In genomic region chr7:100162874-100163533, GRCh38 we compare ENCODE assay signal across 17 cellular contexts. TPM values are rescaled to one million over a fixed set of nuclear protein-coding genes. Genes with fewer than 3 reads are reported as not detected.
DNase-seq lines count a peak whose midpoint lies in the region; ATAC-seq, FAIRE-seq and TF ChIP-seq lines count a peak whose summit lies in the region.
"Had no signal": no experiment of that assay in that cellular context is flagged by ENCODE, and none has a peak within 500 bp of the region (broad histone marks: within the 10 kb centered on the region; RNA-seq: fewer than 3 reads in every experiment).

No MANE protein-coding gene starts in this region.

- no peak overlapping the region for H3K4me2 ChIP-seq in GM23338
- H3K4me2 ChIP-seq in keratinocyte (ENCODE audit: control insufficient read depth, extremely low read depth, insufficient read depth, low read depth, low read length), result peak overlapping the region; percentile 77

- peaks cover 0 to 1% (median 0%) of the 10 kb centered on the region in 3 donors for H3K36me3 Mint-ChIP-seq in CD8-positive, alpha-beta memory T cell
- no peaks in the 10 kb centered on the region; the same call in 2 of the 3 replicates for H3K36me3 Mint-ChIP-seq in GM23338 (ENCODE audit: low read depth)
- H3K36me3 Mint-ChIP-seq in T-cell, result no peaks in the 10 kb centered on the region

- peak overlapping the region; percentile 50 for H3K4me3 ChIP-seq in CD8-positive, alpha-beta memory T cell (ENCODE audit: low read length)
- H3K4me3 ChIP-seq in GM23338, result no peak overlapping the region
- no peak overlapping the region for H3K4me3 ChIP-seq in keratinocyte (ENCODE audit: control insufficient read depth in 2 of 3, extremely low read depth in 1 of 3, insufficient read depth in 2 of 3, low read depth in 1 of 3, low read length in 3 of 3)
- H3K4me3 ChIP-seq: left ventricle myocardium inferior, psoas muscle, SJSA1, tibial nerve had no signal

- peaks cover 12% of the 10 kb centered on the region for H3F3A ChIP-seq in GM23338 (replicated peaks; ENCODE audit: low read depth)

- POLR2A ChIA-PET in CD8-positive, alpha-beta memory T cell (lab: Charles Lee), result interaction anchor here (0.6 to 1.0 kb wide), 6 partner anchors 9 to 266 kb away, joined by 3 to 5 read pairs (median 4); partner anchors contain the start of genes GPC2, LAMTOR4, STAG3 and ZCWPW1
- POLR2A ChIA-PET in T-cell (lab: Charles Lee), result interaction anchor here (0.6 to 0.7 kb wide), 4 partner anchors 19 to 266 kb away, joined by 5 to 10 read pairs (median 6); no protein-coding TSS in a partner anchor

- H3K27me3 ChIP-seq in CD8-positive, alpha-beta memory T cell (ENCODE audit: insufficient read depth, low read length, poor library complexity, severe bottlenecking), result no peaks in the 10 kb centered on the region
- H3K27me3 ChIP-seq in GM23338 (ENCODE audit: insufficient read depth), result peaks cover 16% of the 10 kb centered on the region
- H3K27me3 ChIP-seq in keratinocyte (ENCODE audit: control insufficient read depth, extremely low read depth, insufficient read depth, low read length), result no peaks in the 10 kb centered on the region
- H3K27me3 ChIP-seq: SJSA1, tibial nerve had no signal

- H3K27ac ChIP-seq in CD8-positive, alpha-beta memory T cell (ENCODE audit: low read depth, low read length), result no peak overlapping the region
- H3K27ac ChIP-seq in GM23338 (ENCODE audit: low read depth) (no peak overlapping the region), keratinocyte (ENCODE audit: control insufficient read depth, insufficient read depth, low read length) (peak overlapping the region; percentile 17)
- H3K27ac ChIP-seq: left ventricle myocardium inferior, psoas muscle, SJSA1, tibial nerve had no signal

- no peak overlapping the region for H3K9ac ChIP-seq in keratinocyte (ENCODE audit: control insufficient read depth, extremely low read depth, insufficient read depth, low read length)

- no peaks in the 10 kb centered on the region for H4K20me1 ChIP-seq in GM23338 (replicated peaks; ENCODE audit: insufficient read depth)
- H4K20me1 ChIP-seq in keratinocyte (ENCODE audit: control insufficient read depth, extremely low read depth, insufficient read depth, low read length), result no peaks in the 10 kb centered on the region

- peak in 1 of 5 donors; percentile 66 for DNase-seq in CD8-positive, alpha-beta memory T cell
- DNase-seq in GM23338 (ENCODE audit: low spot score), result peak; percentile 42
- DNase-seq in T-cell, result peak in 1 of 34 experiments; percentile 36
- DNase-seq in keratinocyte (ENCODE audit: low read depth, low spot score), result no peak
- DNase-seq in occipital lobe (lab: John Stamatoyannopoulos, UW), result no peak
- DNase-seq: activated CD8-positive, alpha-beta memory T cell treated with anti-CD3 and anti-CD28 coated beads for 24 hours; DMS 273 treated with DMSO at 0.1 percent for 48 hours; KBM-7; left ventricle myocardium inferior; NCI-H446 treated with DMSO at 0.1 percent for 48 hours; psoas muscle had no signal

- H3K4me3 Mint-ChIP-seq in CD8-positive, alpha-beta memory T cell, result peak overlapping the region in 6 of 7 donors; percentile 58 to 85 (median 66)
- H3K4me3 Mint-ChIP-seq in GM23338 (no peak overlapping the region), T-cell (peak overlapping the region; percentile 58 to 69 (median 63))

- H3K9me1 ChIP-seq in keratinocyte (ENCODE audit: control insufficient read depth, extremely low read depth, insufficient read depth, low read length), result peaks cover 2% of the 10 kb centered on the region

- FAIRE-seq in keratinocyte (lab: Jason Lieb, UNC), result peak; percentile 73
- FAIRE-seq: GM18507 had no signal

- peak overlapping the region; percentile 71 to 91 (median 84) for H3K27ac Mint-ChIP-seq in CD8-positive, alpha-beta memory T cell
- no peak overlapping the region for H3K27ac Mint-ChIP-seq in GM23338
- H3K27ac Mint-ChIP-seq in T-cell, result peak overlapping the region; percentile 98

- ATAC-seq in GM23338 (0 out of 3 replicates have a peak, but pooled peaks have one; percentile 2), T-cell (replicated peaks in 1 of 4) (peak; percentile 21 to 40 (median 24)), HG02884 (IDR thresholded peaks at IDR 0.05; ENCODE audit: unreplicated experiment) (no peak), GM18867 (IDR thresholded peaks at IDR 0.05; ENCODE audit: unreplicated experiment) (no peak), GM19395 (IDR thresholded peaks at IDR 0.05; ENCODE audit: unreplicated experiment) (no peak)
- ATAC-seq: psoas muscle had no signal

- dilution Hi-C loops in keratinocyte (cut with MboI; ENCODE audit: extremely low pct_ligation_motif_present, low sequenced_read_pairs), result no loop called here

- H3K27me3 Mint-ChIP-seq in CD8-positive, alpha-beta memory T cell, result peaks cover 16% of the 10 kb centered on the region in 2 donors
- H3K27me3 Mint-ChIP-seq in GM23338 (ENCODE audit: insufficient read depth, low read depth, poor library complexity) (peaks cover 37% of the 10 kb centered on the region), T-cell (peaks cover 0 to 10% of the 10 kb centered on the region in 2 donors)

- TF ChIP-seq CTCF in GM23338 (conservative IDR thresholded peaks at IDR 0.05; ENCODE audit: low read depth in 2 of 2) (no peak), keratinocyte (optimal IDR thresholded peaks at IDR 0.05 in 1 of 3, IDR thresholded peaks at IDR 0.05 in 1 of 3, conservative IDR thresholded peaks at IDR 0.05 in 1 of 3; ENCODE audit: extremely low read depth in 1 of 3, insufficient read depth in 2 of 3, low read length in 3 of 3) (no peak)

- H3K36me3 ChIP-seq in CD8-positive, alpha-beta memory T cell (ENCODE audit: insufficient read depth, low read length), result no peaks in the 10 kb centered on the region
- H3K36me3 ChIP-seq in GM23338 (ENCODE audit: insufficient read depth) (no peaks in the 10 kb centered on the region), keratinocyte (ENCODE audit: control insufficient read depth in 2 of 2, extremely low read depth in 1 of 2, insufficient read depth in 2 of 2, low read length in 2 of 2) (no peaks in the 10 kb centered on the region)
- H3K36me3 ChIP-seq: left ventricle myocardium inferior had no signal

- no peaks in the 10 kb centered on the region for H3K9me3 ChIP-seq in CD8-positive, alpha-beta memory T cell (ENCODE audit: low read length)
- H3K9me3 ChIP-seq in keratinocyte (ENCODE audit: control insufficient read depth, low read depth, low read length), result no peaks in the 10 kb centered on the region
- H3K9me3 ChIP-seq: left ventricle myocardium inferior, psoas muscle, SJSA1, tibial nerve had no signal

- H3K4me1 ChIP-seq in CD8-positive, alpha-beta memory T cell (ENCODE audit: insufficient read depth, low read length), result peaks cover 55% of the 10 kb centered on the region
- H3K4me1 ChIP-seq in GM23338 (ENCODE audit: insufficient read depth), result peaks cover 12% of the 10 kb centered on the region
- peaks cover 26% of the 10 kb centered on the region for H3K4me1 ChIP-seq in keratinocyte (ENCODE audit: control insufficient read depth, extremely low read depth, insufficient read depth, low read length)

- H2AFZ ChIP-seq in GM23338, result no peak overlapping the region
- H2AFZ ChIP-seq in keratinocyte (ENCODE audit: control insufficient read depth, low read length), result no peak overlapping the region

- H3K4me1 Mint-ChIP-seq in CD8-positive, alpha-beta memory T cell, result peaks cover 36 to 58% (median 42%) of the 10 kb centered on the region in 3 donors
- H3K4me1 Mint-ChIP-seq in GM23338 (peaks cover 33% of the 10 kb centered on the region), T-cell (peaks cover 50 to 77% (median 71%) of the 10 kb centered on the region in 3 donors)

- H3K9me2 ChIP-seq in GM23338 (ENCODE audit: insufficient read depth), result no peaks in the 10 kb centered on the region

- H3K79me2 ChIP-seq in GM23338 (replicated peaks; ENCODE audit: insufficient read depth), result no peaks in the 10 kb centered on the region
- no peaks in the 10 kb centered on the region for H3K79me2 ChIP-seq in keratinocyte (ENCODE audit: control insufficient read depth, insufficient read depth, low read length)

- H3K9me3 Mint-ChIP-seq in CD8-positive, alpha-beta memory T cell, result no peaks in the 10 kb centered on the region
- H3K9me3 Mint-ChIP-seq in GM23338 (no peaks in the 10 kb centered on the region), T-cell (no peaks in the 10 kb centered on the region)

- CTCF ChIA-PET in CD8-positive, alpha-beta memory T cell (lab: Charles Lee), result interaction anchor here (0.8 to 1.2 kb wide), 3 partner anchors 30 to 529 kb away, joined by 3 to 4 read pairs (median 3); no protein-coding TSS in a partner anchor
- CTCF ChIA-PET in T-cell (lab: Charles Lee), result interaction anchor here (0.7 to 0.9 kb wide), 3 partner anchors 14 to 106 kb away, joined by 4 to 7 read pairs (median 4); partner anchors contain the start of gene LAMTOR4 (in 1 of the 2)

RNA-seq across cellular contexts. Expression of gene TRAPPC14, which starts 4.5 kb away (rescaled TPM):
- 10 to 100 TPM; 30.5 to 33.2 TPM for total RNA-seq in CD8-positive, alpha-beta memory T cell
- 3.4 TPM for polyA plus RNA-seq in CD8-positive, alpha-beta memory T cell
- 12.3 and 15.7 TPM in 2 replicates for total RNA-seq in GM23338 (2014; rRNA removed; shearing (Covaris generic))
- 9.3 and 9.8 TPM in 2 replicates for polyA plus RNA-seq in GM23338 (2016; fragmentation: Nextera tagmentation; extraction: Ambion mirVana)
- total RNA-seq in T-cell, result 10 to 100 TPM; 52.0 to 97.2 (median 79.0) TPM
- 3.1 to 4.7 TPM (median 4.4 TPM) in 3 replicates for polyA plus RNA-seq in keratinocyte
- polyA plus RNA-seq in keratinocyte (2011; ENCODE audit: low read depth), result 1.3 TPM
- 2.7 and 5.3 TPM in 2 replicates for polyA plus RNA-seq in keratinocyte (2011; cell fraction: cytosol; rRNA removed)
- polyA plus RNA-seq in keratinocyte (2011; cell fraction: nucleus; rRNA removed), result 26.4 and 35.9 TPM in 2 replicates
- 11.9 and 13.0 TPM in 2 replicates for polyA plus RNA-seq in keratinocyte (2012; ENCODE audit: low replicate concordance)
- 4.6 to 13.4 TPM (median 9.9 TPM) in 3 replicates for polyA minus RNA-seq in keratinocyte
- polyA minus RNA-seq in keratinocyte (2011; cell fraction: cytosol; rRNA and poly(A)+ RNA removed), result 8.4 TPM
- polyA minus RNA-seq in keratinocyte (2011; cell fraction: nucleus; rRNA and poly(A)+ RNA removed), result 6.6 and 7.8 TPM in 2 replicates
- total RNA-seq in occipital lobe, result 8.0 TPM

RNA-seq across cellular contexts. Expression of gene GAL3ST4, which starts 5.4 kb away (rescaled TPM):
- total RNA-seq in CD8-positive, alpha-beta memory T cell, result 1 to 10 TPM; 1.0 to 1.6 TPM
- polyA plus RNA-seq in CD8-positive, alpha-beta memory T cell, result 0.52 TPM
- total RNA-seq in GM23338 (2014; rRNA removed; shearing (Covaris generic)), result 3.4 and 6.3 TPM in 2 replicates
- polyA plus RNA-seq in GM23338 (2016; fragmentation: Nextera tagmentation; extraction: Ambion mirVana) (2.1 and 3.1 TPM in 2 replicates), keratinocyte (1.5 to 2.7 TPM (median 1.5 TPM) in 3 replicates)
- total RNA-seq in T-cell (10 to 100 TPM; 10.5 to 29.7 (median 18.0) TPM), occipital lobe (2.3 TPM)
- polyA plus RNA-seq in keratinocyte (2011; ENCODE audit: low read depth), result not detected
- 1.1 TPM in 2 replicates for polyA plus RNA-seq in keratinocyte (2011; cell fraction: cytosol; rRNA removed)
- polyA plus RNA-seq in keratinocyte (2011; cell fraction: nucleus; rRNA removed), result 2.4 and 2.6 TPM in 2 replicates
- polyA plus RNA-seq in keratinocyte (2012; ENCODE audit: low replicate concordance), result 1.0 and 1.7 TPM in 2 replicates
- polyA minus RNA-seq in keratinocyte, result 1.0 to 3.6 TPM (median 1.5 TPM) in 3 replicates
- 2.1 TPM for polyA minus RNA-seq in keratinocyte (2011; cell fraction: cytosol; rRNA and poly(A)+ RNA removed)
- polyA minus RNA-seq in keratinocyte (2011; cell fraction: nucleus; rRNA and poly(A)+ RNA removed), result 1.2 and 1.3 TPM in 2 replicates

RNA-seq across cellular contexts. Expression of gene GPC2, which starts 14.2 kb away (rescaled TPM):
- total RNA-seq in CD8-positive, alpha-beta memory T cell, result 1 to 10 TPM; 1.6 to 2.1 TPM
- polyA plus RNA-seq in CD8-positive, alpha-beta memory T cell, result not detected
- 48.8 and 53.6 TPM in 2 replicates for total RNA-seq in GM23338 (2014; rRNA removed; shearing (Covaris generic))
- polyA plus RNA-seq in GM23338 (2016; fragmentation: Nextera tagmentation; extraction: Ambion mirVana) (9.8 and 10.7 TPM in 2 replicates), keratinocyte (0.55 to 0.81 TPM (median 0.61 TPM) in 3 replicates)
- total RNA-seq in T-cell (10 to 100 TPM; 12.4 to 37.0 (median 26.3) TPM), occipital lobe (71.9 TPM)
- 0.14 TPM for polyA plus RNA-seq in keratinocyte (2011; ENCODE audit: low read depth)
- 0.07 and 0.14 TPM in 2 replicates for polyA plus RNA-seq in keratinocyte (2011; cell fraction: cytosol; rRNA removed)
- 4.2 and 5.5 TPM in 2 replicates for polyA plus RNA-seq in keratinocyte (2011; cell fraction: nucleus; rRNA removed)
- 0.48 and 0.71 TPM in 2 replicates for polyA plus RNA-seq in keratinocyte (2012; ENCODE audit: low replicate concordance)
- polyA minus RNA-seq in keratinocyte, result 1.0 to 1.5 TPM in 2 of 3 replicates, not detected in the other
- polyA minus RNA-seq in keratinocyte (2011; cell fraction: cytosol; rRNA and poly(A)+ RNA removed), result not detected
- 1.3 and 2.0 TPM in 2 replicates for polyA minus RNA-seq in keratinocyte (2011; cell fraction: nucleus; rRNA and poly(A)+ RNA removed)

RNA-seq across cellular contexts. Expression of gene LAMTOR4, which starts 14.3 kb away (rescaled TPM):
- 100 to 1,000 TPM; 125 to 130 TPM for total RNA-seq in CD8-positive, alpha-beta memory T cell
- 386 TPM for polyA plus RNA-seq in CD8-positive, alpha-beta memory T cell
- 138 and 145 TPM in 2 replicates for total RNA-seq in GM23338 (2014; rRNA removed; shearing (Covaris generic))
- polyA plus RNA-seq in GM23338 (2016; fragmentation: Nextera tagmentation; extraction: Ambion mirVana) (329 and 333 TPM in 2 replicates), keratinocyte (99.2 to 151 TPM (median 115 TPM) in 3 replicates)
- total RNA-seq in T-cell (100 to 1,000 TPM; 140 to 216 (median 187) TPM), occipital lobe (22.6 TPM)
- 74.8 TPM for polyA plus RNA-seq in keratinocyte (2011; ENCODE audit: low read depth)
- polyA plus RNA-seq in keratinocyte (2011; cell fraction: cytosol; rRNA removed), result 84.7 and 167 TPM in 2 replicates
- polyA plus RNA-seq in keratinocyte (2011; cell fraction: nucleus; rRNA removed), result 70.4 and 74.9 TPM in 2 replicates
- 118 and 134 TPM in 2 replicates for polyA plus RNA-seq in keratinocyte (2012; ENCODE audit: low replicate concordance)
- 34.6 to 63.0 TPM (median 48.9 TPM) in 3 replicates for polyA minus RNA-seq in keratinocyte
- polyA minus RNA-seq in keratinocyte (2011; cell fraction: cytosol; rRNA and poly(A)+ RNA removed), result 46.8 TPM
- polyA minus RNA-seq in keratinocyte (2011; cell fraction: nucleus; rRNA and poly(A)+ RNA removed), result 5.4 and 9.7 TPM in 2 replicates

RNA-seq across cellular contexts. Expression of gene STAG3, which starts 14.7 kb away (rescaled TPM):
- 1 to 10 TPM; 5.0 to 5.1 TPM for total RNA-seq in CD8-positive, alpha-beta memory T cell
- 1.5 TPM for polyA plus RNA-seq in CD8-positive, alpha-beta memory T cell
- total RNA-seq in GM23338 (2014; rRNA removed; shearing (Covaris generic)), result 3.4 and 4.6 TPM in 2 replicates
- polyA plus RNA-seq in GM23338 (2016; fragmentation: Nextera tagmentation; extraction: Ambion mirVana) (4.1 and 4.7 TPM in 2 replicates), keratinocyte (0.10 to 0.28 TPM (median 0.15 TPM) in 3 replicates)
- total RNA-seq in T-cell (1 to 10 TPM; 4.8 to 8.7 (median 7.3) TPM), occipital lobe (0.78 TPM)
- polyA plus RNA-seq in keratinocyte (2011; ENCODE audit: low read depth), result 0.89 TPM
- 0.04 TPM in 1 of 2 replicates, not detected in the other for polyA plus RNA-seq in keratinocyte (2011; cell fraction: cytosol; rRNA removed)
- 0.80 and 1.2 TPM in 2 replicates for polyA plus RNA-seq in keratinocyte (2011; cell fraction: nucleus; rRNA removed)
- 0.22 and 1.0 TPM in 2 replicates for polyA plus RNA-seq in keratinocyte (2012; ENCODE audit: low replicate concordance)
- polyA minus RNA-seq in keratinocyte, result 0.03 to 0.79 TPM (median 0.38 TPM) in 3 replicates
- polyA minus RNA-seq in keratinocyte (2011; cell fraction: cytosol; rRNA and poly(A)+ RNA removed), result not detected
- polyA minus RNA-seq in keratinocyte (2011; cell fraction: nucleus; rRNA and poly(A)+ RNA removed), result 0.32 and 0.54 TPM in 2 replicates

Comparison
In these comparisons a context has a peak if more than half of its experiments do, and no peak if none do; other contexts are left out.
1. ATAC-seq: peak in GM23338 (single experiment) and T-cell (4 of 4); none in HG02884 (single experiment), GM18867 (single experiment) and GM19395 (single experiment).
2. RNA of gene GPC2, which starts 14.2 kb away (total RNA-seq): 71.9 TPM in occipital lobe (single experiment), 48.8 to 53.6 TPM in GM23338 and 12.4 to 37.0 TPM in T-cell; 1.6 to 2.1 TPM in CD8-positive, alpha-beta memory T cell; every median in the first group is over 4 times any median in the second.